ENCODE assay signal across 31 cellular contexts in the genomic region with DNA sequence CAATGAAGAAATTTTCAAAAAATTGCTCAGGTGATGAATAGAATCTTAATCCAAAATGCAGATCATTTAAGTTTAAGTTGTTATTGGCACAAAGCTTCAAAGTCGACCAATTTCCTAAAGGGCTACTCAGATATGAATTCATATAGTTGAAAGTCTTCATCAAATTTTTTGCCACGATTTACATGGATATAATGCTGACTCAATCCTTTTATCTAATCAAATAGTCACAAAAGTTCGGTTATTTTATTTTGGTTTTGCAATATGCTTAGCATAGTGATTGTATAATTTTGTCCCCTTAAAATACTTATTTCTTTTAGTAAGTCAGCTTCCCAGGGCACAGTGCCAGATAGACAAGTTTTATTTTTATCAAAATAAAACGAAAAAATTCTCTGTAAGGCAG.
"Had no signal": no experiment of that assay in that cellular context is flagged by ENCODE, and none has a peak within 500 bp of the region (broad histone marks: within the 10 kb centered on the region; RNA-seq: fewer than 3 reads in every experiment).

No MANE protein-coding gene starts in this region.

- H3K4me1 ChIP-seq: adrenal gland, ascending aorta, body of pancreas, breast epithelium had no signal

- H3K36me3 ChIP-seq: adrenal gland, ascending aorta, brain microvascular endothelial cell, breast epithelium, cardiac muscle cell had no signal

- ATAC-seq: activated naive CD8-positive, alpha-beta T cell treated with anti-CD3 and anti-CD28 coated beads, Interleukin-2, amount 50 U/mL, for 24 hours; activated T-cell treated with anti-CD3 and anti-CD28 coated beads, Interleukin-2, amount 50 U/mL, for 4 hours; activated T-cell treated with anti-CD3 and anti-CD28 coated beads, Interleukin-2, amount 50 U/mL, for 72 hours; body of pancreas had no signal

- H3K27me3 ChIP-seq: adrenal gland, ascending aorta, body of pancreas, brain microvascular endothelial cell, breast epithelium, cardiac muscle cell had no signal

- H3K4me3 ChIP-seq: adrenal gland, ascending aorta, body of pancreas, breast epithelium, cardiac muscle cell had no signal

- H3K27ac ChIP-seq: adrenal gland, ascending aorta, body of pancreas, brain microvascular endothelial cell, breast epithelium, cardiac muscle cell had no signal

- FAIRE-seq: astrocyte, bronchial epithelial cell had no signal

- DNase-seq: activated effector memory CD4-positive, alpha-beta T cell treated with anti-CD3 and anti-CD28 coated beads, Interleukin-2, amount 50 U/mL, for 16 hours; activated effector memory CD4-positive, alpha-beta T cell treated with Interleukin-2 at 50 U/mL for 16 hours; activated gamma-delta T cell; activated gamma-delta T cell treated with Interleukin-2 at 50 U/mL for 16 hours; activated naive CD4-positive, alpha-beta T cell; activated naive CD4-positive, alpha-beta T cell treated with anti-CD3 and anti-CD28 coated beads for 36 hours; activated naive CD4-positive, alpha-beta T cell treated with anti-CD3 and anti-CD28 coated beads, Interleukin-2, amount 10 ng/mL, durations not matched to agents 7 days and 5 days; activated naive CD4-positive, alpha-beta T cell treated with anti-CD3 and anti-CD28 coated beads, Interleukin-2, amount 50 U/mL, for 16 hours; activated naive CD8-positive, alpha-beta T cell treated with anti-CD3 and anti-CD28 coated beads for 36 hours; activated naive CD8-positive, alpha-beta T cell treated with anti-CD3 and anti-CD28 coated beads, Interleukin-2, amount 10 ng/mL, durations not matched to agents 7 days and 5 days; activated naive CD8-positive, alpha-beta T cell treated with anti-CD3 and anti-CD28 coated beads, Interleukin-2, amount 50 U/mL, for 24 hours; activated T-cell treated with anti-CD3 and anti-CD28 coated beads, Interleukin-2, amount 50 U/mL, for 1 hour; activated T-cell treated with anti-CD3 and anti-CD28 coated beads, Interleukin-2, amount 50 U/mL, for 24 hours; activated T-cell treated with anti-CD3 and anti-CD28 coated beads, Interleukin-2, amount 50 U/mL, for 4 hours; activated T-cell treated with anti-CD3 and anti-CD28 coated beads, Interleukin-2, amount 50 U/mL, for 48 hours; activated T-cell treated with anti-CD3 and anti-CD28 coated beads, Interleukin-2, amount 50 U/mL, for 72 hours; adrenal gland; amniotic stem cell; amygdala; anterior cingulate cortex; aorta; body of pancreas; brain microvascular endothelial cell; caudate nucleus; central memory CD4-positive, alpha-beta T cell; cerebellar nuclear complex had no signal
